ENCODE assay signal across 15 cellular contexts in genomic region chr12:76915381-76916169, GRCh38. TPM values are rescaled to one million over a fixed set of nuclear protein-coding genes. Genes with fewer than 3 reads are reported as not detected.
DNase-seq lines count a peak whose midpoint lies in the region; ATAC-seq and TF ChIP-seq lines count a peak whose summit lies in the region.
"Had no signal": no experiment of that assay in that cellular context is flagged by ENCODE, and none has a peak within 500 bp of the region (broad histone marks: within the 10 kb centered on the region; RNA-seq: fewer than 3 reads in every experiment).

No MANE protein-coding gene starts in this region.

- no peaks in the 10 kb centered on the region for H3K36me3 Mint-ChIP-seq in mesothelial cell of epicardium
- no peaks in the 10 kb centered on the region for H3K36me3 Mint-ChIP-seq in activated T-cell treated with anti-CD3 and anti-CD28 coated beads, Interleukin-2, amount 50 U/mL, for 4 hours (ENCODE audit: insufficient read depth)
- H3K36me3 Mint-ChIP-seq: CD4-positive, alpha-beta memory T cell had no signal

- DNase-seq in T47D (ENCODE audit: low read depth in 1 of 2, low spot score in 1 of 2) (peak; percentile 42 to 65), breast epithelium (ENCODE audit: low spot score in 2 of 2) (no peak), dorsolateral prefrontal cortex (no peak), mesothelial cell of epicardium (ENCODE audit: low spot score in 2 of 2, unreplicated experiment in 2 of 2) (no peak), vagina (ENCODE audit: extremely low spot score in 2 of 2) (no peak), HEK293T (ENCODE audit: extremely low spot score) (no peak)
- no peak for DNase-seq in activated T-cell treated with anti-CD3 and anti-CD28 coated beads, Interleukin-2, amount 50 U/mL, for 4 hours
- DNase-seq: activated CD8-positive, alpha-beta memory T cell treated with anti-CD3 and anti-CD28 coated beads for 24 hours; CD4-positive, alpha-beta memory T cell; foreskin keratinocyte; NCI-H1048; stimulated activated naive CD8-positive, alpha-beta T cell treated with anti-CD3 and anti-CD28 coated beads, Interleukin-15, Interleukin-2, amounts not matched to agents 100 U/mL and 50 U/mL, for 24 hours; SW 1271 had no signal

- H3K36me3 ChIP-seq in breast epithelium = no peaks in the 10 kb centered on the region
- no peaks in the 10 kb centered on the region for H3K36me3 ChIP-seq in vagina

- no peaks in the 10 kb centered on the region for H3K27me3 Mint-ChIP-seq in mesothelial cell of epicardium (ENCODE audit: low read depth)
- H3K27me3 Mint-ChIP-seq in activated T-cell treated with anti-CD3 and anti-CD28 coated beads, Interleukin-2, amount 50 U/mL, for 4 hours (ENCODE audit: low read depth) = peaks cover 8% of the 10 kb centered on the region

- TF ChIP-seq CTCF in breast epithelium (IDR thresholded peaks at IDR 0.05) (no peak), dorsolateral prefrontal cortex (IDR thresholded peaks at IDR 0.05 in 54 of 56, conservative IDR thresholded peaks at IDR 0.05 in 2 of 56; ENCODE audit: low read depth in 1 of 56, partially characterized antibody in 56 of 56) (no peak), mesothelial cell of epicardium (IDR thresholded peaks at IDR 0.05; ENCODE audit: unreplicated experiment) (no peak), vagina (IDR thresholded peaks at IDR 0.05) (no peak)

- H3K4me3 ChIP-seq in breast epithelium (no peak overlapping the region), dorsolateral prefrontal cortex (peak overlapping the region in 2 of 59 donors; percentile 1 to 13), vagina (no peak overlapping the region)

- TF ChIP-seq POLR2A in breast epithelium (IDR thresholded peaks at IDR 0.05) = no peak
- TF ChIP-seq POLR2A in vagina (IDR thresholded peaks at IDR 0.05) = no peak

- H3K4me3 Mint-ChIP-seq in mesothelial cell of epicardium = no peak overlapping the region
- no peak overlapping the region for H3K4me3 Mint-ChIP-seq in activated T-cell treated with anti-CD3 and anti-CD28 coated beads, Interleukin-2, amount 50 U/mL, for 4 hours
- H3K4me3 Mint-ChIP-seq: CD4-positive, alpha-beta memory T cell had no signal

- CTCF ChIA-PET in HEK293T (lab: Yijun Ruan, JAX) = no interaction called here

- peak overlapping the region; percentile 81 for H3K27ac Mint-ChIP-seq in mesothelial cell of epicardium
- H3K27ac Mint-ChIP-seq: CD4-positive, alpha-beta memory T cell had no signal

- ATAC-seq in GM21529 (IDR thresholded peaks at IDR 0.05; ENCODE audit: unreplicated experiment) = no peak
- no peak for ATAC-seq in activated T-cell treated with anti-CD3 and anti-CD28 coated beads, Interleukin-2, amount 50 U/mL, for 4 hours
- ATAC-seq: foreskin keratinocyte; Panc1; stimulated activated naive CD8-positive, alpha-beta T cell treated with anti-CD3 and anti-CD28 coated beads, Interleukin-15, Interleukin-2, amounts not matched to agents 100 U/mL and 50 U/mL, for 24 hours had no signal

- intact Hi-C loops in breast epithelium (cut with DNase I; ENCODE audit: low total_unique reads) = no loop called here
- intact Hi-C loops in dorsolateral prefrontal cortex (cut with DNase I) = no loop called here
- intact Hi-C loops in vagina (cut with DNase I) = no loop called here

- no peaks in the 10 kb centered on the region for H3K9me3 Mint-ChIP-seq in mesothelial cell of epicardium
- H3K9me3 Mint-ChIP-seq in activated T-cell treated with anti-CD3 and anti-CD28 coated beads, Interleukin-2, amount 50 U/mL, for 4 hours = no peaks in the 10 kb centered on the region

- H3K27me3 ChIP-seq in breast epithelium (no peaks in the 10 kb centered on the region), dorsolateral prefrontal cortex (peaks cover 0 to 4% (median 0%) of the 10 kb centered on the region in 45 donors), vagina (no peaks in the 10 kb centered on the region)

- H3K9me3 ChIP-seq in breast epithelium = no peaks in the 10 kb centered on the region
- H3K9me3 ChIP-seq in vagina = no peaks in the 10 kb centered on the region

- H3K27ac ChIP-seq in breast epithelium (peak overlapping the region in 1 of 2 donors; percentile 19), dorsolateral prefrontal cortex (peak overlapping the region in 34 of 59 donors; percentile 7 to 80 (median 48)), vagina (peak overlapping the region; percentile 66)
- H3K27ac ChIP-seq: foreskin keratinocyte had no signal

- in situ Hi-C loops in T47D (cut with HindIII; ENCODE audit: low pct_unique_long_range_greater_than_20kb, low sequenced_read_pairs) = no loop called here

- POLR2A ChIA-PET in HEK293T (lab: Yijun Ruan, JAX) = interaction anchor here (1.1 kb wide), 1 partner anchor 36 kb away, joined by 4 read pairs; the partner anchor contains the start of gene CSRP2

- peaks cover 31% of the 10 kb centered on the region for H3K4me1 Mint-ChIP-seq in mesothelial cell of epicardium
- H3K4me1 Mint-ChIP-seq in activated T-cell treated with anti-CD3 and anti-CD28 coated beads, Interleukin-2, amount 50 U/mL, for 4 hours (ENCODE audit: low read depth) = no peaks in the 10 kb centered on the region
- H3K4me1 Mint-ChIP-seq: CD4-positive, alpha-beta memory T cell had no signal

- H3K4me1 ChIP-seq in breast epithelium (no peaks in the 10 kb centered on the region), vagina (peaks cover 16% of the 10 kb centered on the region)
- H3K4me1 ChIP-seq: foreskin keratinocyte had no signal

TF ChIP-seq in HEK293T, 16 proteins besides CTCF, POLR2A, EP300 and RAD21:
- no peak for TF ChIP-seq FOXM1 (IDR thresholded peaks at IDR 0.05; ENCODE audit: borderline replicate concordance)
- TF ChIP-seq FOXA1 (IDR thresholded peaks at IDR 0.05) = no peak
- TF ChIP-seq CTBP1 (IDR thresholded peaks at IDR 0.05; ENCODE audit: borderline replicate concordance) = no peak
- TF ChIP-seq NFRKB (IDR thresholded peaks at IDR 0.05) = no peak
- TF ChIP-seq BHLHE40 (IDR thresholded peaks at IDR 0.05; ENCODE audit: borderline replicate concordance) = no peak
- no peak for TF ChIP-seq TARDBP (IDR thresholded peaks at IDR 0.05)
- TF ChIP-seq HDGF (IDR thresholded peaks at IDR 0.05; ENCODE audit: borderline replicate concordance) = no peak
- TF ChIP-seq SP1 (IDR thresholded peaks at IDR 0.05) = no peak

RNA-seq across cellular contexts. Expression of gene CSRP2, which starts 36.8 kb away (rescaled TPM):
- total RNA-seq in breast epithelium (10 to 100 TPM; 23.3 to 89.5 (median 38.3) TPM), dorsolateral prefrontal cortex (10 to 100 TPM; 13.5 to 65.4 (median 26.9) TPM), mesothelial cell of epicardium (81.6 to 86.3 TPM (median 81.8 TPM) in 3 replicates), vagina (42.0 TPM)
- total RNA-seq in activated T-cell treated with anti-CD3 and anti-CD28 coated beads, Interleukin-2, amount 50 U/mL, for 4 hours = under 1 TPM; 0.42 to 0.92 (median 0.73) TPM
- total RNA-seq: CD4-positive, alpha-beta memory T cell had no signal

Comparison
In these comparisons a context has a peak if more than half of its experiments do, and no peak if none do; other contexts are left out.
1. DNase-seq: peak in T47D (2 of 2); none in breast epithelium (0 of 2), dorsolateral prefrontal cortex (0 of 10), mesothelial cell of epicardium (0 of 2), vagina (0 of 2), HEK293T (single experiment) and activated T-cell treated with anti-CD3 and anti-CD28 coated beads, Interleukin-2, amount 50 U/mL, for 4 hours (single experiment).
2. RNA of gene CSRP2, which starts 36.8 kb away (total RNA-seq): 81.6 to 86.3 TPM in mesothelial cell of epicardium, 42.0 TPM in vagina (single experiment), 23.3 to 89.5 TPM in breast epithelium and 13.5 to 65.4 TPM in dorsolateral prefrontal cortex; 0.42 to 0.92 TPM in activated T-cell treated with anti-CD3 and anti-CD28 coated beads, Interleukin-2, amount 50 U/mL, for 4 hours; every median in the first group is over 4 times any median in the second.